In genomic region chr16:88815227-88815626, GRCh38 we compare ENCODE assay signal across 1 cellular context.
TF ChIP-seq lines count a peak whose summit lies in the region.

No MANE protein-coding gene starts in this region.

TF ChIP-seq in HepG2, 621 proteins besides CTCF, POLR2A, EP300 and RAD21:
- no peak for TF ChIP-seq DNMT1 (CRISPR knock-in tag; IDR thresholded peaks at IDR 0.05)
- TF ChIP-seq HES4 (CRISPR knock-in tag; IDR thresholded peaks at IDR 0.05; ENCODE audit: borderline replicate concordance): peak; percentile 43; the same call in 1 of the 2 replicates
- TF ChIP-seq PHF21A (CRISPR knock-in tag; IDR thresholded peaks at IDR 0.05): no peak
- TF ChIP-seq NFATC3 (CRISPR knock-in tag; IDR thresholded peaks at IDR 0.05): no peak
- 0 out of 2 replicates have a peak, but pooled peaks have one; percentile 24 for TF ChIP-seq MTA1 (CRISPR knock-in tag; IDR thresholded peaks at IDR 0.05; ENCODE audit: borderline replicate concordance)
